Comparison of ENCODE assay signal across 1 cellular context in genomic region chr10:96512997-96513685, GRCh38.
TF ChIP-seq lines count a peak whose summit lies in the region.

No MANE protein-coding gene starts in this region.

TF ChIP-seq in WTC11, 78 proteins besides CTCF, POLR2A, EP300 and RAD21 (continued from another document):
- TF ChIP-seq STAT6 (CRISPR knock-in tag; conservative IDR thresholded peaks at IDR 0.05; ENCODE audit: low read depth) (no peak), AR (CRISPR knock-in tag; IDR thresholded peaks at IDR 0.05) (no peak), USF2 (CRISPR knock-in tag; IDR thresholded peaks at IDR 0.05) (no peak), GTF2I (CRISPR knock-in tag; conservative IDR thresholded peaks at IDR 0.05) (no peak), ZNF263 (CRISPR knock-in tag; IDR thresholded peaks at IDR 0.05; ENCODE audit: low read depth) (0 out of 2 replicates have a peak, but pooled peaks have one; percentile 11), MXD4 (CRISPR knock-in tag; IDR thresholded peaks at IDR 0.05; ENCODE audit: borderline replicate concordance) (no peak)
